ENCODE assay signal across 1 cellular context in genomic region chr2:48383055-48383454, GRCh38.
TF ChIP-seq lines count a peak whose summit lies in the region.

No MANE protein-coding gene starts in this region.

TF ChIP-seq in HepG2, 621 proteins besides CTCF, POLR2A, EP300 and RAD21:
- TF ChIP-seq SRSF1 (optimal IDR thresholded peaks at IDR 0.05; ENCODE audit: low read depth, low read length) (no peak), HOXA9 (CRISPR knock-in tag; IDR thresholded peaks at IDR 0.05; ENCODE audit: borderline replicate concordance) (no peak), ZNF235 (CRISPR knock-in tag; IDR thresholded peaks at IDR 0.05; ENCODE audit: borderline replicate concordance) (no peak), ZNF629 (CRISPR knock-in tag; conservative IDR thresholded peaks at IDR 0.05) (no peak), KLF6 (CRISPR knock-in tag; IDR thresholded peaks at IDR 0.05) (no peak), PCBP2 (optimal IDR thresholded peaks at IDR 0.05; ENCODE audit: low read depth, low read length, poor library complexity, severe bottlenecking) (no peak), ZNF251 (CRISPR knock-in tag; IDR thresholded peaks at IDR 0.05) (no peak), ZNF777 (CRISPR knock-in tag; IDR thresholded peaks at IDR 0.05) (no peak), EEA1 (CRISPR knock-in tag; IDR thresholded peaks at IDR 0.05; ENCODE audit: borderline replicate concordance) (no peak), STAT5B (CRISPR knock-in tag; IDR thresholded peaks at IDR 0.05) (no peak), ZNF264 (CRISPR knock-in tag; IDR thresholded peaks at IDR 0.05) (no peak), GTF2F1 (IDR thresholded peaks at IDR 0.05; ENCODE audit: low read length) (no peak), ZNF337 (CRISPR knock-in tag; IDR thresholded peaks at IDR 0.05; ENCODE audit: borderline replicate concordance, low read depth) (no peak), SALL2 (CRISPR knock-in tag; IDR thresholded peaks at IDR 0.05) (no peak), BRD4 (CRISPR knock-in tag; IDR thresholded peaks at IDR 0.05) (no peak)
- TF ChIP-seq, protein P1, sequence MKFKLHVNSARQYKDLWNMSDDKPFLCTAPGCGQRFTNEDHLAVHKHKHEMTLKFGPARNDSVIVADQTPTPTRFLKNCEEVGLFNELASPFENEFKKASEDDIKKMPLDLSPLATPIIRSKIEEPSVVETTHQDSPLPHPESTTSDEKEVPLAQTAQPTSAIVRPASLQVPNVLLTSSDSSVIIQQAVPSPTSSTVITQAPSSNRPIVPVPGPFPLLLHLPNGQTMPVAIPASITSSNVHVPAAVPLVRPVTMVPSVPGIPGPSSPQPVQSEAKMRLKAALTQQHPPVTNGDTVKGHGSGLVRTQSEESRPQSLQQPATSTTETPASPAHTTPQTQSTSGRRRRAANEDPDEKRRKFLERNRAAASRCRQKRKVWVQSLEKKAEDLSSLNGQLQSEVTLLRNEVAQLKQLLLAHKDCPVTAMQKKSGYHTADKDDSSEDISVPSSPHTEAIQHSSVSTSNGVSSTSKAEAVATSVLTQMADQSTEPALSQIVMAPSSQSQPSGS (CRISPR knock-in tag; IDR thresholded peaks at IDR 0.05) = no peak
- TF ChIP-seq, protein P2, sequence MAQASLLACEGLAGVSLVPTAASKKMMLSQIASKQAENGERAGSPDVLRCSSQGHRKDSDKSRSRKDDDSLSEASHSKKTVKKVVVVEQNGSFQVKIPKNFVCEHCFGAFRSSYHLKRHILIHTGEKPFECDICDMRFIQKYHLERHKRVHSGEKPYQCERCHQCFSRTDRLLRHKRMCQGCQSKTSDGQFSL (CRISPR knock-in tag; IDR thresholded peaks at IDR 0.05) = no peak
- TF ChIP-seq, protein P3, sequence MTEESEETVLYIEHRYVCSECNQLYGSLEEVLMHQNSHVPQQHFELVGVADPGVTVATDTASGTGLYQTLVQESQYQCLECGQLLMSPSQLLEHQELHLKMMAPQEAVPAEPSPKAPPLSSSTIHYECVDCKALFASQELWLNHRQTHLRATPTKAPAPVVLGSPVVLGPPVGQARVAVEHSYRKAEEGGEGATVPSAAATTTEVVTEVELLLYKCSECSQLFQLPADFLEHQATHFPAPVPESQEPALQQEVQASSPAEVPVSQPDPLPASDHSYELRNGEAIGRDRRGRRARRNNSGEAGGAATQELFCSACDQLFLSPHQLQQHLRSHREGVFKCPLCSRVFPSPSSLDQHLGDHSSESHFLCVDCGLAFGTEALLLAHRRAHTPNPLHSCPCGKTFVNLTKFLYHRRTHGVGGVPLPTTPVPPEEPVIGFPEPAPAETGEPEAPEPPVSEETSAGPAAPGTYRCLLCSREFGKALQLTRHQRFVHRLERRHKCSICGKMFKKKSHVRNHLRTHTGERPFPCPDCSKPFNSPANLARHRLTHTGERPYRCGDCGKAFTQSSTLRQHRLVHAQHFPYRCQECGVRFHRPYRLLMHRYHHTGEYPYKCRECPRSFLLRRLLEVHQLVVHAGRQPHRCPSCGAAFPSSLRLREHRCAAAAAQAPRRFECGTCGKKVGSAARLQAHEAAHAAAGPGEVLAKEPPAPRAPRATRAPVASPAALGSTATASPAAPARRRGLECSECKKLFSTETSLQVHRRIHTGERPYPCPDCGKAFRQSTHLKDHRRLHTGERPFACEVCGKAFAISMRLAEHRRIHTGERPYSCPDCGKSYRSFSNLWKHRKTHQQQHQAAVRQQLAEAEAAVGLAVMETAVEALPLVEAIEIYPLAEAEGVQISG (CRISPR knock-in tag; IDR thresholded peaks at IDR 0.05) = no peak
